In genomic region chr1:172851871-172852270, GRCh38 we compare ENCODE assay signal across 15 cellular contexts.
DNase-seq lines count a peak whose midpoint lies in the region; ATAC-seq lines count a peak whose summit lies in the region.
"Had no signal": no experiment of that assay in that cellular context is flagged by ENCODE, and none has a peak within 500 bp of the region (broad histone marks: within the 10 kb centered on the region; RNA-seq: fewer than 3 reads in every experiment).

No MANE protein-coding gene starts in this region.

- no peak for ATAC-seq in GM21619 (IDR thresholded peaks at IDR 0.05; ENCODE audit: unreplicated experiment)
- ATAC-seq: HepG2 had no signal

- DNase-seq in ELR (ENCODE audit: low read depth): peak; percentile 29
- peak; percentile 55 for DNase-seq in RPMI7951 (ENCODE audit: low read depth)
- DNase-seq in kidney tubule cell (ENCODE audit: low spot score): peak; percentile 51
- peak; percentile 59 for DNase-seq in renal cortical epithelial cell (ENCODE audit: low read depth)
- DNase-seq in retina: no peak
- no peak for DNase-seq in KG1 (lab: John Stamatoyannopoulos, UW)
- DNase-seq: AML-193; Calu3; CD4-positive, CD25-positive, alpha-beta regulatory T cell; DMS 273 treated with DMSO at 0.1 percent for 48 hours; DMS79; GF-D8; GOT3 had no signal

Comparison
In these comparisons a context has a peak if more than half of its experiments do, and no peak if none do; other contexts are left out.
1. DNase-seq: peak in ELR (single experiment), RPMI7951 (single experiment), kidney tubule cell (single experiment) and renal cortical epithelial cell (single experiment); none in retina (single experiment) and KG1 (single experiment).